ENCODE assay signal across 22 cellular contexts in the genomic region with DNA sequence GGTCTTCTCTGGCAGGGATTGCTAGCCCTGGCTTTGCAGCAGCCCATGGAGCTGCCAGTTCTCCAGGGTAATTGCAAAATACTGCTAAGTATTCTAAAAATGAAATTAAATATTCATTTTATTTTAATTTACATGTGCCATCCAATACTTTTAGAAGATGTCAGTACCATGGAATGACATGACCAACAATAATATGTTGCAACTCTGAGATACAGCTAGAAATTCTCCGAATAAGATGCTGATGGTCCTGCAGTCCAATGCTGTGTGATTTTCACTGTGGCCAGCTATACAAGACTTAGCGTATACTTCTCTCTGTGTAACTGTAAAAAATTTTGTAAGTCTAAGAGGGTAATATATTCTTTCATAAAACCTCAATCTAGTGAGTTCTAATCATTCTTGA. TPM values are rescaled to one million over a fixed set of nuclear protein-coding genes. Genes with fewer than 3 reads are reported as not detected.
DNase-seq lines count a peak whose midpoint lies in the region; ATAC-seq and TF ChIP-seq lines count a peak whose summit lies in the region.
"Had no signal": no experiment of that assay in that cellular context is flagged by ENCODE, and none has a peak within 500 bp of the region (broad histone marks: within the 10 kb centered on the region; RNA-seq: fewer than 3 reads in every experiment).

No MANE protein-coding gene starts in this region.

- H3K4ac ChIP-seq in IMR-90 (ENCODE audit: low read depth, low read length), result no peak overlapping the region

- intact Hi-C loops in IMR-90 (cut with micrococcal nuclease), result no loop called here
- intact Hi-C loops in sciatic nerve (cut with DNase I), result no loop called here

- H3K79me1 ChIP-seq in IMR-90 (ENCODE audit: low read depth in 1 of 2, low read length in 2 of 2), result no peaks in the 10 kb centered on the region; a peak in 1 of 4 replicates

- no peak overlapping the region for H2BK20ac ChIP-seq in IMR-90 (ENCODE audit: low read depth, low read length)

- no peak overlapping the region for H3K9ac ChIP-seq in IMR-90 (ENCODE audit: low read depth, low read length)

- H3K36me3 ChIP-seq in IMR-90 (ENCODE audit: control insufficient read depth, insufficient read depth, low read length) (peaks cover 4% of the 10 kb centered on the region; the same call in 1 of the 2 replicates), gastroesophageal sphincter (peaks cover 0 to 55% of the 10 kb centered on the region in 2 donors)

- DNase-seq in AG08395 (ENCODE audit: low spot score) (peak; percentile 22), IMR-90 (peak; percentile 10), sciatic nerve (ENCODE audit: low spot score) (no peak), COLO668 (lab: John Stamatoyannopoulos, UW; ENCODE audit: unreplicated experiment) (no peak), NCI-H2107 treated with DMSO at 0.1 percent for 48 hours (lab: John Stamatoyannopoulos, UW; ENCODE audit: unreplicated experiment) (no peak), iPS-NIHi11 (ENCODE audit: low spot score) (no peak)
- DNase-seq: activated CD8-positive, alpha-beta T cell treated with anti-CD3 and anti-CD28 coated beads, Interleukin-2, amount 10 ng/mL, durations not matched to agents 7 days and 5 days; activated effector memory CD4-positive, alpha-beta T cell treated with Interleukin-2 at 50 U/mL for 16 hours; activated naive CD8-positive, alpha-beta T cell treated with anti-CD3 and anti-CD28 coated beads, Interleukin-2, amount 10 ng/mL, durations not matched to agents 7 days and 5 days; activated T-cell treated with anti-CD3 and anti-CD28 coated beads for 4 hours; effector CD8-positive, alpha-beta T cell; naive B cell; NCI-H1105 treated with DMSO at 0.1 percent for 48 hours; NCI-H2029; NCI-H226; NCI-H748 treated with DMSO at 0.1 percent for 48 hours; small intestine; stimulated activated CD4-positive, alpha-beta T cell treated with anti-CD3 and anti-CD28 coated beads, Interleukin-2, amount 100 ng/mL, for 24 hours had no signal

- POLR2A ChIA-PET in IMR-90 (lab: Charles Lee; ENCODE audit: unreplicated experiment), result no interaction called here

- H3K27me3 ChIP-seq in IMR-90 (ENCODE audit: control insufficient read depth, insufficient read depth, low read length) (no peaks in the 10 kb centered on the region), gastroesophageal sphincter (no peaks in the 10 kb centered on the region)

- H4K5ac ChIP-seq in IMR-90 (ENCODE audit: low read depth, low read length), result no peak overlapping the region

- no CpG with 5 or more reads among the region's 2 CpGs for WGBS in IMR-90 (ENCODE audit: extremely low coverage in 2 of 2, insufficient read length in 1 of 2), 2 experiments
- 61 to 81% methylated on average over 2 of the region's 2 CpGs for WGBS in gastroesophageal sphincter (ENCODE audit: low coverage in 1 of 2), 2 donors

- dilution Hi-C loops in IMR-90 (cut with HindIII; ENCODE audit: low sequenced_read_pairs, unreplicated experiment), result no loop called here

- H3K27ac ChIP-seq in IMR-90 (ENCODE audit: insufficient read depth, low read length) (no peak overlapping the region), gastroesophageal sphincter (no peak overlapping the region)

- no peak overlapping the region for H2AFZ ChIP-seq in IMR-90 (replicated peaks; ENCODE audit: low read length, poor library complexity)

- CTCF ChIA-PET in IMR-90 (lab: Yijun Ruan, JAX), result no interaction called here

- H3K9me3 ChIP-seq in IMR-90 (ENCODE audit: control insufficient read depth, insufficient read depth, low read length) (no peaks in the 10 kb centered on the region), gastroesophageal sphincter (no peaks in the 10 kb centered on the region)

- H2BK15ac ChIP-seq in IMR-90 (ENCODE audit: low read depth, low read length), result no peak overlapping the region

- no peak overlapping the region for H3K56ac ChIP-seq in IMR-90 (ENCODE audit: extremely low read depth, insufficient read depth, low read length)

- in situ Hi-C loops in IMR-90 (cut with MboI; ENCODE audit: low sequenced_read_pairs), result no loop called here

- TF ChIP-seq POLR2A in IMR-90 (IDR thresholded peaks at IDR 0.05; ENCODE audit: low read depth, low read length) (no peak), gastroesophageal sphincter (IDR thresholded peaks at IDR 0.05) (no peak)

- no peak for TF ChIP-seq RAD21 in IMR-90 (IDR thresholded peaks at IDR 0.05; ENCODE audit: low read length)

- H3K18ac ChIP-seq in IMR-90 (ENCODE audit: low read depth, low read length), result no peak overlapping the region

- H3K9me1 ChIP-seq in IMR-90 (ENCODE audit: insufficient read depth, low read length), result no peaks in the 10 kb centered on the region

- H4K8ac ChIP-seq in IMR-90 (ENCODE audit: low read depth in 2 of 2, low read length in 2 of 2), result no peak overlapping the region

- H4K20me1 ChIP-seq in IMR-90 (ENCODE audit: insufficient read depth, low read length), result no peaks in the 10 kb centered on the region

- no peak overlapping the region for H2AK5ac ChIP-seq in IMR-90 (ENCODE audit: low read depth, low read length)

- TF ChIP-seq EP300 in gastroesophageal sphincter (IDR thresholded peaks at IDR 0.05), result no peak

- TF ChIP-seq CTCF in IMR-90 (conservative IDR thresholded peaks at IDR 0.05; ENCODE audit: low read depth, low read length) (no peak), gastroesophageal sphincter (IDR thresholded peaks at IDR 0.05) (no peak)

- no peak overlapping the region for H2AK9ac ChIP-seq in IMR-90 (replicated peaks; ENCODE audit: low read depth, low read length, poor library complexity)

- no peak overlapping the region for H3K14ac ChIP-seq in IMR-90 (replicated peaks; ENCODE audit: low read depth, low read length)

- BruUV-seq in IMR-90 (replicated peaks; lab: Mats Ljungman, UMichigan), result no TSS peak

- H3K23ac ChIP-seq in IMR-90 (ENCODE audit: low read depth, low read length), result no peak overlapping the region

- no peak overlapping the region for H4K91ac ChIP-seq in IMR-90 (ENCODE audit: insufficient read depth, low read depth, low read length)

- no peak overlapping the region for H3K4me2 ChIP-seq in IMR-90 (ENCODE audit: low read depth, low read length)

- ATAC-seq in IMR-90 (ENCODE audit: low read depth) (peak; percentile 63), gastroesophageal sphincter (peak; percentile 57), sciatic nerve (peak; percentile 41), GM18511 (IDR thresholded peaks at IDR 0.05; ENCODE audit: unreplicated experiment) (no peak)
- ATAC-seq: activated CD8-positive, alpha-beta T cell treated with anti-CD3 and anti-CD28 coated beads, Interleukin-2, amount 10 ng/mL, durations not matched to agents 7 days and 5 days; esophagus mucosa; HCT116 had no signal

- H3K4me1 ChIP-seq in IMR-90 (ENCODE audit: control insufficient read depth, insufficient read depth, low read length) (peaks cover 3% of the 10 kb centered on the region), gastroesophageal sphincter (no peaks in the 10 kb centered on the region)

- no peak overlapping the region for H2BK5ac ChIP-seq in IMR-90 (ENCODE audit: low read depth, low read length, poor library complexity, severe bottlenecking)

- no peak overlapping the region for H2BK120ac ChIP-seq in IMR-90 (ENCODE audit: low read depth, low read length)

- no peak overlapping the region for H3K4me3 ChIP-seq in IMR-90 (ENCODE audit: insufficient read depth, low read depth, low read length)
- H3K4me3 ChIP-seq in gastroesophageal sphincter, result no peak overlapping the region

TF ChIP-seq in IMR-90, 13 proteins besides CTCF, POLR2A, EP300 and RAD21:
- no peak for TF ChIP-seq MAZ (IDR thresholded peaks at IDR 0.05; ENCODE audit: borderline replicate concordance, low read depth, low read length)
- TF ChIP-seq USF2 (IDR thresholded peaks at IDR 0.05; ENCODE audit: low read depth, low read length), result no peak
- no peak for TF ChIP-seq ELK1 (IDR thresholded peaks at IDR 0.05; ENCODE audit: borderline replicate concordance, low read depth, low read length)
- TF ChIP-seq CHD1 (IDR thresholded peaks at IDR 0.05; ENCODE audit: low read depth, low read length), result no peak
- TF ChIP-seq MXI1 (IDR thresholded peaks at IDR 0.05; ENCODE audit: borderline replicate concordance, low read depth, low read length), result no peak
- TF ChIP-seq SMC3 (IDR thresholded peaks at IDR 0.05; ENCODE audit: low read depth, low read length), result no peak
- no peak for TF ChIP-seq BHLHE40 (IDR thresholded peaks at IDR 0.05; ENCODE audit: low read depth, low read length)
- TF ChIP-seq FOS (IDR thresholded peaks at IDR 0.05; ENCODE audit: low read depth, low read length), result no peak
- TF ChIP-seq MAFK (IDR thresholded peaks at IDR 0.05; ENCODE audit: low read depth, low read length), result no peak
- TF ChIP-seq RFX5 (IDR thresholded peaks at IDR 0.05; ENCODE audit: low read depth, low read length), result no peak
- no peak for TF ChIP-seq NFE2L2 (IDR thresholded peaks at IDR 0.05; ENCODE audit: low read depth, low read length)
- TF ChIP-seq RCOR1 (IDR thresholded peaks at IDR 0.05; ENCODE audit: insufficient replicate concordance, low read length), result no peak
- TF ChIP-seq CEBPB (IDR thresholded peaks at IDR 0.05; ENCODE audit: low read depth, low read length), result no peak

RNA-seq across cellular contexts. Expression of gene WARS2, which starts 20.0 kb away (rescaled TPM):
- total RNA-seq in IMR-90 (2012; rRNA removed), result 18.3 and 20.3 TPM in 2 replicates
- 5.2 and 5.7 TPM in 2 replicates for polyA plus RNA-seq in IMR-90 (2012; rRNA removed)
- polyA plus RNA-seq in IMR-90 (2012; cell fraction: cytosol; rRNA removed), result 2.8 TPM in 2 replicates
- polyA plus RNA-seq in IMR-90 (2012; cell fraction: nucleus; rRNA removed; ENCODE audit: low replicate concordance), result 2.0 and 4.6 TPM in 2 replicates
- total RNA-seq in gastroesophageal sphincter, result 10 to 100 TPM in 3 of 4 donors, 1 to 10 TPM in 1; 9.2 to 12.8 (median 11.7) TPM
- total RNA-seq in sciatic nerve, result 14.4 TPM

Comparison
In these comparisons a context has a peak if more than half of its experiments do, and no peak if none do; other contexts are left out.
1. DNase-seq: peak in AG08395 (single experiment) and IMR-90 (single experiment); none in sciatic nerve (single experiment), COLO668 (single experiment), NCI-H2107 treated with DMSO at 0.1 percent for 48 hours (single experiment) and iPS-NIHi11 (single experiment).